16 cellular contexts compared by ENCODE assay signal in genomic region chr10:16949806-16950205, GRCh38.
DNase-seq lines count a peak whose midpoint lies in the region; ATAC-seq and TF ChIP-seq lines count a peak whose summit lies in the region.
"Had no signal": no experiment of that assay in that cellular context is flagged by ENCODE, and none has a peak within 500 bp of the region (broad histone marks: within the 10 kb centered on the region; RNA-seq: fewer than 3 reads in every experiment).

No MANE protein-coding gene starts in this region.

- H3K9me1 ChIP-seq in IMR-90 (ENCODE audit: insufficient read depth, low read length), result peaks cover 3% of the 10 kb centered on the region; the same call in 1 of the 2 replicates

- peak overlapping the region; percentile 48; the same call in 1 of the 2 replicates for H2BK120ac ChIP-seq in IMR-90 (ENCODE audit: low read depth, low read length)

- no peak overlapping the region for H4K91ac ChIP-seq in IMR-90 (ENCODE audit: insufficient read depth, low read depth, low read length)

- no peak overlapping the region for H3K4me3 ChIP-seq in IMR-90 (ENCODE audit: insufficient read depth, low read depth, low read length)
- no peak overlapping the region for H3K4me3 ChIP-seq in tibial nerve
- H3K4me3 ChIP-seq: Peyer's patch had no signal

- H3K36me3 ChIP-seq in IMR-90 (ENCODE audit: control insufficient read depth, insufficient read depth, low read length) (no peaks in the 10 kb centered on the region), tibial nerve (peaks cover 0 to 5% (median 0%) of the 10 kb centered on the region in 3 donors)
- H3K36me3 ChIP-seq: Peyer's patch had no signal

- peak overlapping the region; percentile 79 for H2BK20ac ChIP-seq in IMR-90 (ENCODE audit: low read depth, low read length)

- H3K4ac ChIP-seq in IMR-90 (ENCODE audit: low read depth, low read length), result peak overlapping the region; percentile 58; the same call in 1 of the 2 replicates

- no peak overlapping the region for H3K56ac ChIP-seq in IMR-90 (ENCODE audit: extremely low read depth, insufficient read depth, low read length)

- no peak for TF ChIP-seq CTCF in IMR-90 (conservative IDR thresholded peaks at IDR 0.05; ENCODE audit: low read depth, low read length)
- TF ChIP-seq CTCF in brain (conservative IDR thresholded peaks at IDR 0.05), result no peak
- no peak for TF ChIP-seq CTCF in mesothelial cell of epicardium (IDR thresholded peaks at IDR 0.05; ENCODE audit: unreplicated experiment)
- TF ChIP-seq CTCF in tibial nerve (IDR thresholded peaks at IDR 0.05), result no peak

- ATAC-seq in IMR-90 (ENCODE audit: low read depth), result no peak
- no peak for ATAC-seq in GM18511 (IDR thresholded peaks at IDR 0.05; ENCODE audit: unreplicated experiment)

- peak overlapping the region; percentile 77; the same call in 1 of the 2 replicates for H3K4me2 ChIP-seq in IMR-90 (ENCODE audit: low read depth, low read length)

- no peak overlapping the region for H3K23ac ChIP-seq in IMR-90 (ENCODE audit: low read depth, low read length)

- H2AFZ ChIP-seq in IMR-90 (replicated peaks; ENCODE audit: low read length, poor library complexity), result peak overlapping the region; percentile 76

- no peak overlapping the region for H2AK9ac ChIP-seq in IMR-90 (replicated peaks; ENCODE audit: low read depth, low read length, poor library complexity)

- CTCF ChIA-PET in IMR-90 (lab: Yijun Ruan, JAX), result no interaction called here

- H3K9me3 Mint-ChIP-seq in brain (peaks cover 0 to 4% (median 0%) of the 10 kb centered on the region in 5 experiments), mesothelial cell of epicardium (no peaks in the 10 kb centered on the region)
- H3K9me3 Mint-ChIP-seq: CD4-positive, alpha-beta T cell had no signal

- TF ChIP-seq POLR2A in IMR-90 (IDR thresholded peaks at IDR 0.05; ENCODE audit: low read depth, low read length) (no peak), tibial nerve (IDR thresholded peaks at IDR 0.05) (no peak)

- dilution Hi-C loops in IMR-90 (cut with HindIII; ENCODE audit: low sequenced_read_pairs, unreplicated experiment), result no loop called here

- TF ChIP-seq EP300 in tibial nerve (IDR thresholded peaks at IDR 0.05), result no peak

- peak overlapping the region; percentile 61; the same call in 1 of the 2 replicates for H3K18ac ChIP-seq in IMR-90 (ENCODE audit: low read depth, low read length)

- H2BK5ac ChIP-seq in IMR-90 (ENCODE audit: low read depth, low read length, poor library complexity, severe bottlenecking), result peak overlapping the region; percentile 12

- H4K5ac ChIP-seq in IMR-90 (ENCODE audit: low read depth, low read length), result no peak overlapping the region; the same call in 1 of the 2 replicates

- H3K27ac Mint-ChIP-seq in brain (peak overlapping the region; percentile 49 to 97 (median 83)), mesothelial cell of epicardium (peak overlapping the region; percentile 59)
- H3K27ac Mint-ChIP-seq: CD4-positive, alpha-beta T cell had no signal

- H3K79me1 ChIP-seq in IMR-90 (ENCODE audit: low read depth in 1 of 2, low read length in 2 of 2), result no peaks in the 10 kb centered on the region

- 10% methylated on average over 2 of the region's 11 CpGs; no CpG with 5 or more reads in 1 of the 2 experiments for WGBS in IMR-90 (ENCODE audit: extremely low coverage in 2 of 2, insufficient read length in 1 of 2), 2 experiments
- WGBS in tibial nerve, 2 donors, result 54 to 60% methylated on average over 11 of the region's 11 CpGs

- in situ Hi-C loops in IMR-90 (cut with MboI; ENCODE audit: low sequenced_read_pairs), result no loop called here

- H3K9ac ChIP-seq in IMR-90 (ENCODE audit: low read depth, low read length), result no peak overlapping the region

- H3K27ac ChIP-seq in IMR-90 (ENCODE audit: insufficient read depth, low read length) (no peak overlapping the region), tibial nerve (peak overlapping the region in 3 of 4 donors; percentile 62 to 88 (median 85))
- H3K27ac ChIP-seq: Peyer's patch had no signal

- H3K27me3 ChIP-seq in IMR-90 (ENCODE audit: control insufficient read depth, insufficient read depth, low read length) (no peaks in the 10 kb centered on the region), tibial nerve (no peaks in the 10 kb centered on the region)
- H3K27me3 ChIP-seq: Peyer's patch had no signal

- H4K20me1 ChIP-seq in IMR-90 (ENCODE audit: insufficient read depth, low read length), result no peaks in the 10 kb centered on the region

- peak overlapping the region; percentile 50 for H3K14ac ChIP-seq in IMR-90 (replicated peaks; ENCODE audit: low read depth, low read length)

- peak overlapping the region; percentile 79; the same call in 1 of the 3 replicates for H2BK15ac ChIP-seq in IMR-90 (ENCODE audit: low read depth, low read length)

- BruUV-seq in IMR-90 (replicated peaks; lab: Mats Ljungman, UMichigan), result no TSS peak

- H3K27me3 Mint-ChIP-seq in brain, result no peaks in the 10 kb centered on the region
- no peaks in the 10 kb centered on the region for H3K27me3 Mint-ChIP-seq in mesothelial cell of epicardium (ENCODE audit: low read depth)
- H3K27me3 Mint-ChIP-seq: CD4-positive, alpha-beta T cell had no signal

- DNase-seq in IMR-90 (no peak), mesothelial cell of epicardium (ENCODE audit: low spot score in 2 of 2, unreplicated experiment in 2 of 2) (no peak), tibial nerve (ENCODE audit: low spot score in 2 of 2) (no peak), NCI-H82 treated with DMSO at 0.1 percent for 48 hours (lab: John Stamatoyannopoulos, UW; ENCODE audit: unreplicated experiment) (no peak), hypothalamus (lab: John Stamatoyannopoulos, UW) (no peak)
- DNase-seq: AML-193; CD4-positive, alpha-beta T cell; GOT3; KG1; NCI-H1092; NCI-H1694 treated with DMSO at 0.1 percent for 48 hours; NCI-H82; Peyer's patch; SHP77 had no signal

- H3K4me1 ChIP-seq in IMR-90 (ENCODE audit: control insufficient read depth, insufficient read depth, low read length) (peaks cover 16% of the 10 kb centered on the region), tibial nerve (peaks cover 0 to 56% (median 16%) of the 10 kb centered on the region in 4 donors)
- H3K4me1 ChIP-seq: Peyer's patch had no signal

- H3K9me3 ChIP-seq in IMR-90 (ENCODE audit: control insufficient read depth, insufficient read depth, low read length) (no peaks in the 10 kb centered on the region), tibial nerve (no peaks in the 10 kb centered on the region)
- H3K9me3 ChIP-seq: Peyer's patch had no signal

- H3K4me3 Mint-ChIP-seq in brain (peak overlapping the region; percentile 40 to 69 (median 50)), mesothelial cell of epicardium (peak overlapping the region; percentile 24)
- H3K4me3 Mint-ChIP-seq: CD4-positive, alpha-beta T cell had no signal

- no peak for TF ChIP-seq RAD21 in IMR-90 (IDR thresholded peaks at IDR 0.05; ENCODE audit: low read length)

- intact Hi-C loops in IMR-90 (cut with micrococcal nuclease), result no loop called here

- POLR2A ChIA-PET in IMR-90 (lab: Charles Lee; ENCODE audit: unreplicated experiment), result no interaction called here

- no peaks in the 10 kb centered on the region for H3K36me3 Mint-ChIP-seq in brain
- no peaks in the 10 kb centered on the region for H3K36me3 Mint-ChIP-seq in mesothelial cell of epicardium

- H2AK5ac ChIP-seq in IMR-90 (ENCODE audit: low read depth, low read length), result no peak overlapping the region

- peak overlapping the region; percentile 22 to 61; a peak in 2 of 4 replicates for H4K8ac ChIP-seq in IMR-90 (ENCODE audit: low read depth in 2 of 2, low read length in 2 of 2)

- H3K4me1 Mint-ChIP-seq in brain (peaks cover 91% of the 10 kb centered on the region), mesothelial cell of epicardium (peaks cover 36% of the 10 kb centered on the region)

TF ChIP-seq in IMR-90, 13 proteins besides CTCF, POLR2A, EP300 and RAD21:
- no peak for TF ChIP-seq MAZ (IDR thresholded peaks at IDR 0.05; ENCODE audit: borderline replicate concordance, low read depth, low read length)
- TF ChIP-seq CEBPB (IDR thresholded peaks at IDR 0.05; ENCODE audit: low read depth, low read length), result no peak
- TF ChIP-seq ELK1 (IDR thresholded peaks at IDR 0.05; ENCODE audit: borderline replicate concordance, low read depth, low read length), result no peak
- TF ChIP-seq RFX5 (IDR thresholded peaks at IDR 0.05; ENCODE audit: low read depth, low read length), result no peak
- no peak for TF ChIP-seq SMC3 (IDR thresholded peaks at IDR 0.05; ENCODE audit: low read depth, low read length)
- no peak for TF ChIP-seq RCOR1 (IDR thresholded peaks at IDR 0.05; ENCODE audit: insufficient replicate concordance, low read length)
- TF ChIP-seq FOS (IDR thresholded peaks at IDR 0.05; ENCODE audit: low read depth, low read length), result no peak
- no peak for TF ChIP-seq CHD1 (IDR thresholded peaks at IDR 0.05; ENCODE audit: low read depth, low read length)
- TF ChIP-seq MAFK (IDR thresholded peaks at IDR 0.05; ENCODE audit: low read depth, low read length), result no peak
- TF ChIP-seq BHLHE40 (IDR thresholded peaks at IDR 0.05; ENCODE audit: low read depth, low read length), result no peak
- no peak for TF ChIP-seq MXI1 (IDR thresholded peaks at IDR 0.05; ENCODE audit: borderline replicate concordance, low read depth, low read length)
- no peak for TF ChIP-seq NFE2L2 (IDR thresholded peaks at IDR 0.05; ENCODE audit: low read depth, low read length)
TF ChIP-seq in IMR-90: peak in this region for 0.
